ENCODE assay signal across 17 cellular contexts in the genomic region with DNA sequence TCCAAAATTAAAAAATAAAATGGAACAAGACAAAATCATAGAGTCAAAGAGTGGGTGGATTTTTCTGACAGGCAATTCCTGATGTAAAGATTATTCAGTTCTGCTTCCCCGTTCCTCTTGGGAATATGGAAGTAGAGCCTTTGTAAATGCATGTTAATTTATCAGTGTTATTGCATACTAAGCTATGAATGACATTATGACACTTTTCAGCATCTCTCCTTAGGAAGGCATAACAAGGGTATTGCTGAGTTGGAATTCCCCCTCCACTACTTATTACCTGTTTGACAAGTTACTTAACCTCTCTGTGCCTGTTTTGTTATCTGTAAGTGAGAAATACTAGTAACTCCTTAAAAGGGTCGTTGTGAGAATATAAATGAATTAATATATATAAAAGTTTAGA.
DNase-seq lines count a peak whose midpoint lies in the region; ATAC-seq, FAIRE-seq and TF ChIP-seq lines count a peak whose summit lies in the region.
"Had no signal": no experiment of that assay in that cellular context is flagged by ENCODE, and none has a peak within 500 bp of the region (broad histone marks: within the 10 kb centered on the region; RNA-seq: fewer than 3 reads in every experiment).

No MANE protein-coding gene starts in this region.

- DNase-seq in SJSA1 (ENCODE audit: low read depth in 1 of 2, low spot score in 2 of 2) (no peak), endothelial cell of umbilical vein (ENCODE audit: low read depth, low spot score) (no peak), sigmoid colon (no peak), UCSD-AML1 (lab: John Stamatoyannopoulos, UW; ENCODE audit: unreplicated experiment) (no peak)
- DNase-seq in activated CD4-positive, alpha-beta T cell treated with anti-CD3 and anti-CD28 coated beads for 36 hours: no peak
- DNase-seq: CD8-positive, alpha-beta memory T cell; DND-41; NCI-H187; NCI-H69; SHP77 treated with DMSO at 0.1 percent for 48 hours had no signal

- H3K4me3 ChIP-seq in ACC112 (ENCODE audit: low read depth, low read length): no peak overlapping the region
- no peak overlapping the region for H3K4me3 ChIP-seq in SJSA1
- H3K4me3 ChIP-seq in endothelial cell of umbilical vein (replicated peaks in 1 of 3; ENCODE audit: insufficient read depth in 1 of 3, low read depth in 1 of 3, low read length in 3 of 3): no peak overlapping the region
- H3K4me3 ChIP-seq in sigmoid colon: no peak overlapping the region
- H3K4me3 ChIP-seq: BLaER1 had no signal

- FAIRE-seq in endothelial cell of umbilical vein (lab: Jason Lieb, UNC): no peak
- FAIRE-seq: G401.6, HTR-8/SVneo had no signal

- no peak overlapping the region for H3K27ac Mint-ChIP-seq in activated CD4-positive, alpha-beta T cell treated with anti-CD3 and anti-CD28 coated beads for 36 hours
- H3K27ac Mint-ChIP-seq: CD8-positive, alpha-beta memory T cell had no signal

- H3K36me3 ChIP-seq in ACC112 (ENCODE audit: insufficient read depth, low read length): no peaks in the 10 kb centered on the region
- H3K36me3 ChIP-seq in SJSA1: no peaks in the 10 kb centered on the region
- H3K36me3 ChIP-seq in endothelial cell of umbilical vein (ENCODE audit: control insufficient read depth in 2 of 2, extremely low read depth in 1 of 2, insufficient read depth in 2 of 2, low read length in 2 of 2): no peaks in the 10 kb centered on the region
- H3K36me3 ChIP-seq in sigmoid colon: no peaks in the 10 kb centered on the region
- H3K36me3 ChIP-seq: BLaER1 had no signal

- no peaks in the 10 kb centered on the region for H3K9me3 ChIP-seq in SJSA1 (replicated peaks)
- H3K9me3 ChIP-seq in endothelial cell of umbilical vein (replicated peaks; ENCODE audit: control insufficient read depth, insufficient read depth, low read length): no peaks in the 10 kb centered on the region
- H3K9me3 ChIP-seq in sigmoid colon: no peaks in the 10 kb centered on the region
- H3K9me3 ChIP-seq: BLaER1 had no signal

- H3K4me3 Mint-ChIP-seq in activated CD4-positive, alpha-beta T cell treated with anti-CD3 and anti-CD28 coated beads for 36 hours: no peak overlapping the region
- H3K4me3 Mint-ChIP-seq: CD8-positive, alpha-beta memory T cell had no signal

- TF ChIP-seq CTCF in endothelial cell of umbilical vein (IDR thresholded peaks at IDR 0.05; ENCODE audit: extremely low read depth in 1 of 2, insufficient read depth in 1 of 2, low read depth in 1 of 2, low read length in 2 of 2) (no peak), sigmoid colon (IDR thresholded peaks at IDR 0.05) (no peak)

- H3K9me1 ChIP-seq in endothelial cell of umbilical vein (replicated peaks; ENCODE audit: control insufficient read depth, extremely low read depth, insufficient read depth, low read length): no peaks in the 10 kb centered on the region

- no peaks in the 10 kb centered on the region for H3K9me3 Mint-ChIP-seq in activated CD4-positive, alpha-beta T cell treated with anti-CD3 and anti-CD28 coated beads for 36 hours (ENCODE audit: low read depth)
- H3K9me3 Mint-ChIP-seq: CD8-positive, alpha-beta memory T cell had no signal

- no peaks in the 10 kb centered on the region for H3K36me3 Mint-ChIP-seq in activated CD4-positive, alpha-beta T cell treated with anti-CD3 and anti-CD28 coated beads for 36 hours (ENCODE audit: low read depth)
- H3K36me3 Mint-ChIP-seq: CD8-positive, alpha-beta memory T cell had no signal

- no peak for ATAC-seq in activated CD4-positive, alpha-beta T cell treated with anti-CD3 and anti-CD28 coated beads for 36 hours
- no peak for ATAC-seq in GM21576 (IDR thresholded peaks at IDR 0.05; ENCODE audit: unreplicated experiment)
- ATAC-seq in GM19035 (IDR thresholded peaks at IDR 0.05; ENCODE audit: unreplicated experiment): no peak

- H2AFZ ChIP-seq in ACC112 (ENCODE audit: low read length, unreplicated experiment): peak overlapping the region; percentile 53
- H2AFZ ChIP-seq in endothelial cell of umbilical vein (ENCODE audit: low read depth, low read length): peak overlapping the region; percentile 94

- TF ChIP-seq EP300 in sigmoid colon (IDR thresholded peaks at IDR 0.05): no peak

- POLR2A ChIA-PET in endothelial cell of umbilical vein (lab: Charles Lee): no interaction called here
- POLR2A ChIA-PET in activated CD4-positive, alpha-beta T cell treated with anti-CD3 and anti-CD28 coated beads for 36 hours (lab: Charles Lee): no interaction called here

- dilution Hi-C loops in endothelial cell of umbilical vein (cut with MboI; ENCODE audit: extremely low pct_ligation_motif_present, low sequenced_read_pairs): no loop called here

- H3K4me1 ChIP-seq in ACC112 (ENCODE audit: control insufficient read depth, insufficient read depth, low read length, unreplicated experiment) (peaks cover 18% of the 10 kb centered on the region), SJSA1 (replicated peaks) (peaks cover 37% of the 10 kb centered on the region), endothelial cell of umbilical vein (ENCODE audit: control insufficient read depth, extremely low read depth, insufficient read depth, low read length) (peaks cover 17% of the 10 kb centered on the region), sigmoid colon (peaks cover 0 to 16% (median 13%) of the 10 kb centered on the region in 4 donors)
- H3K4me1 ChIP-seq: BLaER1 had no signal

- CTCF ChIA-PET in endothelial cell of umbilical vein (lab: Charles Lee): interaction anchor here (0.7 to 2.2 kb wide), 5 partner anchors 15 to 676 kb away, joined by 3 to 23 read pairs (median 4); no protein-coding TSS in a partner anchor
- CTCF ChIA-PET in activated CD4-positive, alpha-beta T cell treated with anti-CD3 and anti-CD28 coated beads for 36 hours (lab: Charles Lee): no interaction called here

- no peak overlapping the region for H3K9ac ChIP-seq in endothelial cell of umbilical vein (replicated peaks; ENCODE audit: extremely low read depth, insufficient read depth, low read length)
- H3K9ac ChIP-seq: BLaER1 had no signal

- no peak overlapping the region for H3K4me2 ChIP-seq in endothelial cell of umbilical vein (ENCODE audit: insufficient read depth, low read length)
- H3K4me2 ChIP-seq: BLaER1 had no signal

- no peaks in the 10 kb centered on the region for H4K20me1 ChIP-seq in endothelial cell of umbilical vein (replicated peaks; ENCODE audit: control insufficient read depth, extremely low read depth, insufficient read depth, low read length)
- H4K20me1 ChIP-seq: BLaER1 had no signal

- H3K27me3 Mint-ChIP-seq in activated CD4-positive, alpha-beta T cell treated with anti-CD3 and anti-CD28 coated beads for 36 hours: no peaks in the 10 kb centered on the region

- intact Hi-C loops in endothelial cell of umbilical vein (cut with micrococcal nuclease) (no loop called here), sigmoid colon (cut with DNase I) (no loop called here)
- intact Hi-C loops in activated CD4-positive, alpha-beta T cell treated with anti-CD3 and anti-CD28 coated beads for 36 hours (cut with DNase I, micrococcal nuclease): no loop called here

- 66 to 76% methylated on average over 2 of the region's 2 CpGs for WGBS in sigmoid colon, 2 donors

- H3K27ac ChIP-seq in ACC112 (ENCODE audit: low read depth, low read length): no peak overlapping the region
- H3K27ac ChIP-seq in SJSA1: peak overlapping the region; percentile 19
- peak overlapping the region; percentile 58 for H3K27ac ChIP-seq in endothelial cell of umbilical vein (ENCODE audit: insufficient read depth, low read depth, low read length)
- peak overlapping the region in 3 of 4 donors; percentile 37 to 68 (median 49) for H3K27ac ChIP-seq in sigmoid colon
- H3K27ac ChIP-seq: BLaER1, HL-60 had no signal

- TF ChIP-seq POLR2A in endothelial cell of umbilical vein (IDR thresholded peaks at IDR 0.05; ENCODE audit: low read depth, low read length) (no peak), sigmoid colon (IDR thresholded peaks at IDR 0.05) (no peak)

- H3K4me1 Mint-ChIP-seq in activated CD4-positive, alpha-beta T cell treated with anti-CD3 and anti-CD28 coated beads for 36 hours: no peaks in the 10 kb centered on the region
- H3K4me1 Mint-ChIP-seq: CD8-positive, alpha-beta memory T cell had no signal

- no peaks in the 10 kb centered on the region for H3K79me2 ChIP-seq in ACC112 (ENCODE audit: control insufficient read depth, insufficient read depth, low read length, unreplicated experiment)
- no peaks in the 10 kb centered on the region for H3K79me2 ChIP-seq in endothelial cell of umbilical vein (ENCODE audit: control insufficient read depth, insufficient read depth, low read length)

- no peaks in the 10 kb centered on the region for H3K27me3 ChIP-seq in ACC112 (ENCODE audit: insufficient read depth, low read length)
- H3K27me3 ChIP-seq in SJSA1 (replicated peaks): no peaks in the 10 kb centered on the region
- no peaks in the 10 kb centered on the region for H3K27me3 ChIP-seq in endothelial cell of umbilical vein (ENCODE audit: control insufficient read depth in 2 of 2, insufficient read depth in 2 of 2, low read length in 2 of 2)
- H3K27me3 ChIP-seq in sigmoid colon: no peaks in the 10 kb centered on the region
- H3K27me3 ChIP-seq: BLaER1 had no signal

- no TSS peak for BruUV-seq in endothelial cell of umbilical vein (replicated peaks; lab: Mats Ljungman, UMichigan)

TF ChIP-seq in endothelial cell of umbilical vein, 7 proteins besides CTCF, POLR2A, EP300 and RAD21:
- no peak for TF ChIP-seq JUN (IDR thresholded peaks at IDR 0.05; ENCODE audit: borderline replicate concordance, insufficient read depth, insufficient read length, low read depth)
- TF ChIP-seq EZH2 (IDR thresholded peaks at IDR 0.05; ENCODE audit: borderline replicate concordance, low read depth, low read length, severe bottlenecking): no peak
- no peak for TF ChIP-seq GATA2 (IDR thresholded peaks at IDR 0.05; ENCODE audit: insufficient read depth, insufficient read length, low read depth, low read length)
